Comparison of ENCODE assay signal across 23 cellular contexts in the genomic region with DNA sequence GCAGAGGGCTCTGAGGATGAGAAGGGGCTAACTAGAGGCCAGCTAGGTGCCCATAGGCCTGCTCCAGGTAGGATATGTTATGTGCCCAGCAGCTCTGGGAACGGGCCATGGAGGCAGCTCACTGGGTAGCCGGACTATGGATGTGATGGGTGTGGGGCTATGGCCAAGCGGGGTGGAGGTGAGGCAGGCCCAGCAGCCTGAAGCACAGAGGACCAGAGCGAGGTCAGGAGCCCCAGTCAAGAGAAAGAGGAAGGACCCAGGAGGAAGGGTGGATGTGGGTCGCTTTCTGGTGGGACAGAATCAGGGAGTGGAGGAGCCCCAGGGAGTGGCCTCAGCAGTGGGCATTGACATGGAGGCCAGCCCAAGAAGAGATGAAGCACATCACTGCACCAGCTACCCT.
"Had no signal": no experiment of that assay in that cellular context is flagged by ENCODE, and none has a peak within 500 bp of the region (broad histone marks: within the 10 kb centered on the region; RNA-seq: fewer than 3 reads in every experiment).

No MANE protein-coding gene starts in this region.

- H3K4me2 ChIP-seq: SK-N-SH had no signal

- H3K9me2 ChIP-seq: SK-N-SH had no signal

- DNase-seq: IMR-90, Karpas-422, KG1, MM.1S, NCI-H1092 treated with DMSO at 0.1 percent for 48 hours, NCI-H1436, NCI-H187, NCI-H2029, NCI-H2081 treated with DMSO at 0.1 percent for 48 hours, NCI-H2171, NCI-H226, NCI-H446, NCI-H510A, NCI-H524 treated with DMSO at 0.1 percent for 48 hours, NCI-H69, NCI-H774, PC-3, SHP77, SK-N-SH, SW 1271 had no signal

- H3K27ac ChIP-seq: RWPE1 had no signal

- H3K9me3 ChIP-seq: SK-N-SH had no signal

- ATAC-seq: HepG2, Panc1, PC-3 had no signal

- H3K9ac ChIP-seq: SK-N-SH had no signal
